ENCODE assay signal across 1 cellular context in the genomic region with DNA sequence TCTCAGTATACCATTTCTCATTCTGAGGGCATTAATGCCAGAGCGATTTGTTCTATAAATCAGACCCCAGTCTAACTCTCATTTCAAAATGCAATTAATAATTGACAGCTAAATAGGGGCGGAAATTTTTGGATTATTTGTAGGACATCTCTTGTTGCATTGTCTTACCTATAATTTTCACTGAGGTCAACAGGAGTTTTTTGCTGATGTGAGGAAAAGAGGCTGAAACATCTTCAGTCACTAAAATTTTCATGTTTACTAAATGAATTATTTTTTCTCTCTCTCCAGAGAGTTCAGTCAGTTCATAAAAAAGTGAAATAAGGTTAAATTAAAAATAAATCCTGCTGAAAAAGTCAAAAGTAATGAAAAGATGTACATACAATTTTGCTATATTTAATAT.
TF ChIP-seq lines count a peak whose summit lies in the region.

No MANE protein-coding gene starts in this region.

TF ChIP-seq in HepG2, 621 proteins besides CTCF, POLR2A, EP300 and RAD21 (continued from another document):
- TF ChIP-seq, protein P1, sequence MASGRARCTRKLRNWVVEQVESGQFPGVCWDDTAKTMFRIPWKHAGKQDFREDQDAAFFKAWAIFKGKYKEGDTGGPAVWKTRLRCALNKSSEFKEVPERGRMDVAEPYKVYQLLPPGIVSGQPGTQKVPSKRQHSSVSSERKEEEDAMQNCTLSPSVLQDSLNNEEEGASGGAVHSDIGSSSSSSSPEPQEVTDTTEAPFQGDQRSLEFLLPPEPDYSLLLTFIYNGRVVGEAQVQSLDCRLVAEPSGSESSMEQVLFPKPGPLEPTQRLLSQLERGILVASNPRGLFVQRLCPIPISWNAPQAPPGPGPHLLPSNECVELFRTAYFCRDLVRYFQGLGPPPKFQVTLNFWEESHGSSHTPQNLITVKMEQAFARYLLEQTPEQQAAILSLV (CRISPR knock-in tag; IDR thresholded peaks at IDR 0.05; ENCODE audit: borderline replicate concordance), result no peak
- peak; percentile 50 to 76 for TF ChIP-seq MAFK (conservative IDR thresholded peaks at IDR 0.05 in 1 of 2, IDR thresholded peaks at IDR 0.05 in 1 of 2; ENCODE audit: low read length in 2 of 2)
